16 cellular contexts compared by ENCODE assay signal in genomic region chr6:134427721-134428120, GRCh38.
DNase-seq lines count a peak whose midpoint lies in the region; ATAC-seq, FAIRE-seq and TF ChIP-seq lines count a peak whose summit lies in the region.
"Had no signal": no experiment of that assay in that cellular context is flagged by ENCODE, and none has a peak within 500 bp of the region (broad histone marks: within the 10 kb centered on the region; RNA-seq: fewer than 3 reads in every experiment).

No MANE protein-coding gene starts in this region.

- no peak overlapping the region for H2AFZ ChIP-seq in K562 (ENCODE audit: low read depth, low read length)
- H2AFZ ChIP-seq: GM23338 had no signal

- H3K4me3 ChIP-seq in K562 (no peak overlapping the region), ovary (no peak overlapping the region), colonic mucosa (no peak overlapping the region)
- H3K4me3 ChIP-seq: GM23338 had no signal

- BruUV-seq in K562 (replicated peaks; lab: Mats Ljungman, UMichigan) = no TSS peak

- H3K4me2 ChIP-seq in K562 (ENCODE audit: insufficient read depth, low read length) = no peak overlapping the region
- H3K4me2 ChIP-seq: GM23338 had no signal

- TF ChIP-seq CTCF in K562 (IDR thresholded peaks at IDR 0.05 in 2 of 3, conservative IDR thresholded peaks at IDR 0.05 in 1 of 3; ENCODE audit: insufficient read depth in 2 of 3, low read depth in 1 of 3, low read length in 3 of 3) = no peak
- no peak for TF ChIP-seq CTCF in ovary (IDR thresholded peaks at IDR 0.05)
- TF ChIP-seq CTCF in colonic mucosa (IDR thresholded peaks at IDR 0.05) = no peak

- peak; percentile 57 for DNase-seq in NCI-H226
- DNase-seq in K562 (ENCODE audit: extremely low read depth in 1 of 4, low spot score in 3 of 4) = no peak
- DNase-seq in epithelial cell of prostate (ENCODE audit: low read depth, low spot score) = no peak
- peak; percentile 24 for DNase-seq in kidney tubule cell (ENCODE audit: low spot score)
- no peak for DNase-seq in ovary
- DNase-seq in colonic mucosa = no peak
- DNase-seq: BE2C; CD4-positive, alpha-beta memory T cell; DMS79 treated with DMSO at 0.1 percent for 48 hours; EL; H7 had no signal

- TF ChIP-seq RAD21 in K562 (CRISPR knock-in tag; conservative IDR thresholded peaks at IDR 0.05 in 1 of 2, IDR thresholded peaks at IDR 0.05 in 1 of 2) = no peak

- CTCF ChIA-PET in K562 (lab: Yijun Ruan, JAX; ENCODE audit: low intra/inter-chr PET ratio) = interaction anchor here (0.6 kb wide), 1 partner anchor 29 kb away, joined by 3 read pairs; no protein-coding TSS in a partner anchor

- no peaks in the 10 kb centered on the region for H3K9me1 ChIP-seq in K562 (ENCODE audit: control insufficient read depth, insufficient read depth, low read length)

- no peak for TF ChIP-seq POLR2A in K562 (conservative IDR thresholded peaks at IDR 0.05)
- TF ChIP-seq POLR2A in ovary (IDR thresholded peaks at IDR 0.05) = no peak

- POLR2A ChIA-PET in K562 (lab: Yijun Ruan, JAX) = no interaction called here

- H3K4me1 ChIP-seq in K562 (replicated peaks in 1 of 2; ENCODE audit: control insufficient read depth in 2 of 2, insufficient read depth in 2 of 2, low read length in 2 of 2) (peaks cover 0 to 4% of the 10 kb centered on the region in 2 experiments; a peak in 3 of 5 replicates), ovary (ENCODE audit: insufficient read depth) (peaks cover 3% of the 10 kb centered on the region), colonic mucosa (no peaks in the 10 kb centered on the region)
- H3K4me1 ChIP-seq: BE2C had no signal

- no peaks in the 10 kb centered on the region for H3K9me3 ChIP-seq in K562 (replicated peaks; ENCODE audit: control insufficient read depth, insufficient read depth, low read depth, low read length)
- H3K9me3 ChIP-seq in ovary = no peaks in the 10 kb centered on the region
- H3K9me3 ChIP-seq in colonic mucosa = no peaks in the 10 kb centered on the region
- H3K9me3 ChIP-seq: BE2C had no signal

- FAIRE-seq in K562 (lab: Jason Lieb, UNC) = no peak
- FAIRE-seq: G401.6, GM12891 had no signal

- H3K36me3 ChIP-seq in K562 (ENCODE audit: control insufficient read depth, insufficient read depth, low read length) (no peaks in the 10 kb centered on the region), ovary (no peaks in the 10 kb centered on the region), colonic mucosa (no peaks in the 10 kb centered on the region)
- H3K36me3 ChIP-seq: BE2C had no signal

- H4K20me1 ChIP-seq in K562 (replicated peaks; ENCODE audit: control insufficient read depth, insufficient read depth, low read length) = no peaks in the 10 kb centered on the region

- in situ Hi-C loops in K562 (cut with MboI) = no loop called here

- WGBS in K562 (ENCODE audit: insufficient coverage, low coverage, missing lambda C conversion rate) = 7% methylated on average over 1 of the region's 1 CpG
- 78 to 90% (median 82%) methylated on average over 1 of the region's 1 CpG for WGBS in ovary, 3 donors

- H3K27me3 ChIP-seq in K562 (ENCODE audit: control insufficient read depth in 2 of 2, insufficient read depth in 2 of 2, low read length in 2 of 2) (no peaks in the 10 kb centered on the region), ovary (no peaks in the 10 kb centered on the region), colonic mucosa (no peaks in the 10 kb centered on the region)
- H3K27me3 ChIP-seq: BE2C had no signal

- TF ChIP-seq EP300 in K562 (IDR thresholded peaks at IDR 0.05; ENCODE audit: low read length) (no peak), ovary (IDR thresholded peaks at IDR 0.05) (no peak)

- H3K79me2 ChIP-seq in K562 (ENCODE audit: control insufficient read depth, insufficient read depth, low read length) = no peaks in the 10 kb centered on the region

- H3K9ac ChIP-seq in K562 (ENCODE audit: insufficient read depth in 1 of 2, low read depth in 2 of 2, low read length in 2 of 2) = no peak overlapping the region
- no peak overlapping the region for H3K9ac ChIP-seq in colonic mucosa (ENCODE audit: low read depth in 2 of 2, low read length in 2 of 2)

- intact Hi-C loops in K562 (cut with micrococcal nuclease) (no loop called here), ovary (cut with DNase I) (no loop called here), colonic mucosa (cut with DNase I) (no loop called here)

- ATAC-seq in K562 (no peak), HG02759 (IDR thresholded peaks at IDR 0.05; ENCODE audit: unreplicated experiment) (no peak)
- ATAC-seq: GM23338 had no signal

- H3K27ac ChIP-seq in K562 (ENCODE audit: extremely low read depth, low read depth, low read length) (no peak overlapping the region), epithelial cell of prostate (peak overlapping the region; percentile 38), ovary (no peak overlapping the region), colonic mucosa (no peak overlapping the region)
- H3K27ac ChIP-seq: C4-2B had no signal

TF ChIP-seq in K562, 482 proteins besides CTCF, POLR2A, EP300 and RAD21:
- TF ChIP-seq CBFA2T3 (IDR thresholded peaks at IDR 0.05) (peak; percentile 50; the same call in 1 of the 2 replicates), IRF1 (CRISPR knock-in tag; IDR thresholded peaks at IDR 0.05; ENCODE audit: borderline replicate concordance) (no peak)

Comparison
In these comparisons a context has a peak if more than half of its experiments do, and no peak if none do; other contexts are left out.
1. DNase-seq: peak in NCI-H226 (single experiment) and kidney tubule cell (single experiment); none in K562 (0 of 4), epithelial cell of prostate (single experiment), ovary (0 of 5) and colonic mucosa (single experiment).